In genomic region chr15:75532413-75533250, GRCh38 we compare ENCODE assay signal across 8 cellular contexts. TPM values are rescaled to one million over a fixed set of nuclear protein-coding genes. Genes with fewer than 3 reads are reported as not detected.
DNase-seq lines count a peak whose midpoint lies in the region; ATAC-seq, FAIRE-seq and TF ChIP-seq lines count a peak whose summit lies in the region.

No MANE protein-coding gene starts in this region.

- POLR2A ChIA-PET in SK-N-SH (lab: Yijun Ruan, JAX), result interaction anchor here (0.8 kb wide), 1 partner anchor 258 kb away, joined by 3 read pairs; no protein-coding TSS in a partner anchor

- H2AFZ ChIP-seq in SK-N-SH (ENCODE audit: low read depth) (no peak overlapping the region), osteoblast (ENCODE audit: low read length) (no peak overlapping the region)

- H3K27me3 Mint-ChIP-seq in activated naive CD4-positive, alpha-beta T cell treated with anti-CD3 and anti-CD28 coated beads for 36 hours (ENCODE audit: low read depth), result no peaks in the 10 kb centered on the region

- no peak overlapping the region for H3K4me3 Mint-ChIP-seq in activated naive CD4-positive, alpha-beta T cell treated with anti-CD3 and anti-CD28 coated beads for 36 hours

- H3K9me3 Mint-ChIP-seq in activated naive CD4-positive, alpha-beta T cell treated with anti-CD3 and anti-CD28 coated beads for 36 hours, result no peaks in the 10 kb centered on the region
- no peaks in the 10 kb centered on the region for H3K9me3 Mint-ChIP-seq in activated naive CD4-positive, alpha-beta T cell treated with anti-CD3 and anti-CD28 coated beads, Interleukin-2, amount 50 U/mL, for 72 hours

- CTCF ChIA-PET in activated naive CD4-positive, alpha-beta T cell treated with anti-CD3 and anti-CD28 coated beads for 36 hours (lab: Charles Lee), result interaction anchor here (0.8 to 2.6 kb wide), 3 partner anchors 45 to 165 kb away, joined by 3 to 6 read pairs (median 3); partner anchors contain the start of gene MAN2C1
- CTCF ChIA-PET in SK-N-SH (lab: Yijun Ruan, JAX), result interaction anchor here (0.6 to 2.4 kb wide), 11 partner anchors 11 to 108 kb away, joined by 3 to 13 read pairs (median 4); partner anchors contain the start of gene PTPN9

- FAIRE-seq in frontal cortex (lab: Jason Lieb, UNC), result no peak

- peak; percentile 33; the same call in 1 of the 2 replicates for TF ChIP-seq RAD21 in SK-N-SH (IDR thresholded peaks at IDR 0.05; ENCODE audit: low read length)

- TF ChIP-seq EP300 in SK-N-SH (IDR thresholded peaks at IDR 0.05; ENCODE audit: borderline replicate concordance in 1 of 2, low read depth in 1 of 2, low read length in 1 of 2), result no peak

- no peaks in the 10 kb centered on the region for H3K9me2 ChIP-seq in SK-N-SH

- H3K27ac ChIP-seq in SK-N-SH (ENCODE audit: low read depth in 2 of 2, low read length in 1 of 2) (peak overlapping the region; percentile 54 to 66), osteoblast (ENCODE audit: low read depth, low read length) (peak overlapping the region; percentile 42)

- peaks cover 15% of the 10 kb centered on the region for H3K4me1 Mint-ChIP-seq in activated naive CD4-positive, alpha-beta T cell treated with anti-CD3 and anti-CD28 coated beads for 36 hours (ENCODE audit: low read depth)

- WGBS in SK-N-SH (ENCODE audit: low lambda C conversion rate), result 86% methylated on average over 1 of the region's 1 CpG

- H3F3A ChIP-seq in SK-N-SH (replicated peaks; ENCODE audit: insufficient read depth), result peaks cover 30% of the 10 kb centered on the region

- no peaks in the 10 kb centered on the region for H3K36me3 Mint-ChIP-seq in activated naive CD4-positive, alpha-beta T cell treated with anti-CD3 and anti-CD28 coated beads for 36 hours (ENCODE audit: low read depth)
- peaks cover 0 to 6% of the 10 kb centered on the region in 2 donors for H3K36me3 Mint-ChIP-seq in activated naive CD4-positive, alpha-beta T cell treated with anti-CD3 and anti-CD28 coated beads, Interleukin-2, amount 50 U/mL, for 72 hours

- peak; percentile 58 for TF ChIP-seq CTCF in SK-N-SH (IDR thresholded peaks at IDR 0.05)
- TF ChIP-seq CTCF in osteoblast (IDR thresholded peaks at IDR 0.05; ENCODE audit: extremely low read depth, low read depth, low read length), result peak; percentile 21

- intact Hi-C loops in activated naive CD4-positive, alpha-beta T cell treated with anti-CD3 and anti-CD28 coated beads for 36 hours (cut with micrococcal nuclease), result no loop called here

- H3K36me3 ChIP-seq in SK-N-SH (replicated peaks in 1 of 2; ENCODE audit: control insufficient read depth in 1 of 2, insufficient read depth in 2 of 2, low read length in 1 of 2) (no peaks in the 10 kb centered on the region), osteoblast (ENCODE audit: insufficient read depth, low read length) (peaks cover 2% of the 10 kb centered on the region)

- H3K9me3 ChIP-seq in SK-N-SH (no peaks in the 10 kb centered on the region), osteoblast (ENCODE audit: low read depth, low read length) (no peaks in the 10 kb centered on the region)

- H3K27ac Mint-ChIP-seq in activated naive CD4-positive, alpha-beta T cell treated with anti-CD3 and anti-CD28 coated beads for 36 hours, result no peak overlapping the region
- H3K27ac Mint-ChIP-seq in activated naive CD4-positive, alpha-beta T cell treated with anti-CD3 and anti-CD28 coated beads, Interleukin-2, amount 50 U/mL, for 72 hours, result peak overlapping the region in 1 of 2 donors; percentile 70

- no peak overlapping the region; a peak in 1 of 4 replicates for H3K4me3 ChIP-seq in SK-N-SH (ENCODE audit: low read depth in 2 of 2, low read length in 1 of 2)
- H3K4me3 ChIP-seq in osteoblast (ENCODE audit: insufficient read depth, low read length), result no peak overlapping the region

- H3K79me2 ChIP-seq in SK-N-SH (ENCODE audit: insufficient read depth) (peaks cover 93% of the 10 kb centered on the region), osteoblast (ENCODE audit: insufficient read depth, low read length) (peaks cover 78% of the 10 kb centered on the region)

- ATAC-seq in activated naive CD4-positive, alpha-beta T cell treated with anti-CD3 and anti-CD28 coated beads, Interleukin-2, amount 50 U/mL, for 72 hours, result no peak
- no peak for ATAC-seq in GM18517 (IDR thresholded peaks at IDR 0.05; ENCODE audit: unreplicated experiment)
- no peak for ATAC-seq in GM18868 (IDR thresholded peaks at IDR 0.05; ENCODE audit: unreplicated experiment)

- H3K4me1 ChIP-seq in SK-N-SH (ENCODE audit: control insufficient read depth in 1 of 2, insufficient read depth in 2 of 2, low read depth in 1 of 2, low read length in 1 of 2), result peaks cover 3 to 28% of the 10 kb centered on the region in 2 experiments
- H3K4me1 ChIP-seq in osteoblast (ENCODE audit: insufficient read depth, low read length), result peaks cover 25% of the 10 kb centered on the region

- peak; percentile 4 for DNase-seq in activated naive CD4-positive, alpha-beta T cell treated with anti-CD3 and anti-CD28 coated beads for 36 hours
- DNase-seq in activated naive CD4-positive, alpha-beta T cell treated with anti-CD3 and anti-CD28 coated beads, Interleukin-2, amount 50 U/mL, for 72 hours (ENCODE audit: low spot score in 2 of 2), result no peak
- DNase-seq in SK-N-SH, result peak; percentile 50
- peak; percentile 72 for DNase-seq in fibroblast of the conjunctiva (ENCODE audit: low read depth)
- DNase-seq in osteoblast (ENCODE audit: insufficient read length, low spot score, missing footprints), result no peak
- no peak for DNase-seq in frontal cortex (ENCODE audit: low spot score in 2 of 2)

- H3K27me3 ChIP-seq in SK-N-SH (ENCODE audit: insufficient read depth) (no peaks in the 10 kb centered on the region), osteoblast (ENCODE audit: insufficient read depth, low read length) (no peaks in the 10 kb centered on the region)

- H3K4me2 ChIP-seq in SK-N-SH (peak overlapping the region; percentile 58), osteoblast (ENCODE audit: insufficient read depth, low read length) (peak overlapping the region; percentile 39)

- H4K20me1 ChIP-seq in SK-N-SH (ENCODE audit: insufficient read depth), result peaks cover 83% of the 10 kb centered on the region
- peaks cover 53% of the 10 kb centered on the region for H4K20me1 ChIP-seq in osteoblast (ENCODE audit: insufficient read depth, low read length)

- no peak overlapping the region for H3K9ac ChIP-seq in SK-N-SH

TF ChIP-seq in SK-N-SH, 30 proteins besides CTCF, POLR2A, EP300 and RAD21:
- TF ChIP-seq MEF2A (IDR thresholded peaks at IDR 0.05; ENCODE audit: borderline replicate concordance, low read depth) (no peak), TCF12 (IDR thresholded peaks at IDR 0.05) (0 out of 2 replicates have a peak, but pooled peaks have one; percentile 9), SMC3 (IDR thresholded peaks at IDR 0.05; ENCODE audit: low read depth, low read length) (0 out of 2 replicates have a peak, but pooled peaks have one; percentile 9), NFIC (IDR thresholded peaks at IDR 0.05; ENCODE audit: borderline replicate concordance) (peak; percentile 40; the same call in 1 of the 2 replicates), FOSL2 (IDR thresholded peaks at IDR 0.05; ENCODE audit: borderline replicate concordance, low read depth) (peak; percentile 15; the same call in 1 of the 2 replicates), MXI1 (IDR thresholded peaks at IDR 0.05; ENCODE audit: low read depth, low read length) (no peak), RCOR1 (IDR thresholded peaks at IDR 0.05; ENCODE audit: low read length) (no peak)

RNA-seq across cellular contexts. Expression of gene PTPN9, which starts 46.5 kb away (rescaled TPM):
- total RNA-seq in activated naive CD4-positive, alpha-beta T cell treated with anti-CD3 and anti-CD28 coated beads for 36 hours, result 10 to 100 TPM in 1 of 2 experiments, 1 to 10 TPM in 1; 9.5 to 10.1 TPM
- total RNA-seq in activated naive CD4-positive, alpha-beta T cell treated with anti-CD3 and anti-CD28 coated beads, Interleukin-2, amount 50 U/mL, for 72 hours, result 10 to 100 TPM; 11.6 to 14.4 TPM
- polyA plus RNA-seq in SK-N-SH (2012; rRNA removed), result 25.9 and 41.1 TPM in 2 replicates
- polyA plus RNA-seq in SK-N-SH (2012; cell fraction: cytosol; rRNA removed), result 27.1 and 31.8 TPM in 2 replicates
- polyA plus RNA-seq in SK-N-SH (2012; cell fraction: nucleus; rRNA removed), result 13.9 and 23.8 TPM in 2 replicates
- total RNA-seq in osteoblast (23.9 and 24.2 TPM in 2 replicates), frontal cortex (24.9 TPM)

Comparison
In these comparisons a context has a peak if more than half of its experiments do, and no peak if none do; other contexts are left out.
1. DNase-seq: peak in activated naive CD4-positive, alpha-beta T cell treated with anti-CD3 and anti-CD28 coated beads for 36 hours (single experiment), SK-N-SH (single experiment) and fibroblast of the conjunctiva (single experiment); none in activated naive CD4-positive, alpha-beta T cell treated with anti-CD3 and anti-CD28 coated beads, Interleukin-2, amount 50 U/mL, for 72 hours (0 of 2), osteoblast (single experiment) and frontal cortex (0 of 2).